Comparison of ENCODE assay signal across 11 cellular contexts in genomic region chr11:100709233-100709999, GRCh38. TPM values are rescaled to one million over a fixed set of nuclear protein-coding genes. Genes with fewer than 3 reads are reported as not detected.
A peak's percentile ranks its signal among the peaks of the same experiment; 100 is the strongest.
DNase-seq lines count a peak whose midpoint lies in the region; ATAC-seq, FAIRE-seq and TF ChIP-seq lines count a peak whose summit lies in the region.
"Had no signal": no experiment of that assay in that cellular context is flagged by ENCODE, and none has a peak within 500 bp of the region (broad histone marks: within the 10 kb centered on the region; RNA-seq: fewer than 3 reads in every experiment).

No MANE protein-coding gene starts in this region.

- TF ChIP-seq CTCF in GM20000 (IDR thresholded peaks at IDR 0.05; ENCODE audit: extremely low read depth, missing control alignments) (no peak), bronchial epithelial cell (IDR thresholded peaks at IDR 0.05; ENCODE audit: insufficient read depth, low read length, severe bottlenecking) (no peak)

- H3K27me3 ChIP-seq in bronchial epithelial cell (ENCODE audit: control insufficient read depth, insufficient read depth, low read length): no peaks in the 10 kb centered on the region

- intact Hi-C loops in posterior vena cava (cut with DNase I): no loop called here

- no peak for FAIRE-seq in bronchial epithelial cell (lab: Jason Lieb, UNC)

- H3K4me3 ChIP-seq in bronchial epithelial cell (ENCODE audit: low read depth, low read length): no peak overlapping the region

- ATAC-seq in HG03108 (IDR thresholded peaks at IDR 0.05; ENCODE audit: unreplicated experiment): peak; percentile 77
- ATAC-seq: activated CD8-positive, alpha-beta memory T cell treated with anti-CD3 and anti-CD28 coated beads, Interleukin-2, amount 10 ng/mL, durations not matched to agents 7 days and 5 days had no signal

- no peaks in the 10 kb centered on the region for H3K36me3 ChIP-seq in bronchial epithelial cell (ENCODE audit: control insufficient read depth, insufficient read depth, low read length)

- peak; percentile 53 for DNase-seq in DMS53 (lab: John Stamatoyannopoulos, UW)
- DNase-seq in GM20000 (ENCODE audit: low spot score): peak; percentile 44
- peak; percentile 37 for DNase-seq in bronchial epithelial cell (ENCODE audit: low read depth)
- no peak for DNase-seq in stimulated activated CD4-positive, alpha-beta T cell treated with anti-CD3 and anti-CD28 coated beads, Interleukin-2, amount 100 ng/mL, for 24 hours
- DNase-seq in HT-29 (ENCODE audit: low spot score): no peak
- no peak for DNase-seq in posterior vena cava (ENCODE audit: low spot score)
- no peak for DNase-seq in SHP77 (lab: John Stamatoyannopoulos, UW)
- DNase-seq: activated CD8-positive, alpha-beta memory T cell treated with anti-CD3 and anti-CD28 coated beads, Interleukin-2, amount 10 ng/mL, durations not matched to agents 7 days and 5 days; CD4-positive, CD25-positive, alpha-beta regulatory T cell; naive B cell had no signal

RNA-seq across cellular contexts. Expression of gene ARHGAP42, which starts 22.3 kb away (rescaled TPM):
- total RNA-seq in bronchial epithelial cell: 4.5 and 5.3 TPM in 2 replicates
- total RNA-seq in HT-29 (2014; rRNA removed; shearing (Covaris generic)): 4.5 and 4.8 TPM in 2 replicates
- 10 to 100 TPM; 14.9 to 20.0 TPM for total RNA-seq in posterior vena cava
- total RNA-seq: CD4-positive, CD25-positive, alpha-beta regulatory T cell had no signal

Comparison
In these comparisons a context has a peak if more than half of its experiments do, and no peak if none do; other contexts are left out.
1. DNase-seq: peak in DMS53 (single experiment), GM20000 (single experiment) and bronchial epithelial cell (single experiment); none in stimulated activated CD4-positive, alpha-beta T cell treated with anti-CD3 and anti-CD28 coated beads, Interleukin-2, amount 100 ng/mL, for 24 hours (0 of 2), HT-29 (single experiment), posterior vena cava (single experiment) and SHP77 (0 of 2).